ENCODE assay signal across 8 cellular contexts in the genomic region with DNA sequence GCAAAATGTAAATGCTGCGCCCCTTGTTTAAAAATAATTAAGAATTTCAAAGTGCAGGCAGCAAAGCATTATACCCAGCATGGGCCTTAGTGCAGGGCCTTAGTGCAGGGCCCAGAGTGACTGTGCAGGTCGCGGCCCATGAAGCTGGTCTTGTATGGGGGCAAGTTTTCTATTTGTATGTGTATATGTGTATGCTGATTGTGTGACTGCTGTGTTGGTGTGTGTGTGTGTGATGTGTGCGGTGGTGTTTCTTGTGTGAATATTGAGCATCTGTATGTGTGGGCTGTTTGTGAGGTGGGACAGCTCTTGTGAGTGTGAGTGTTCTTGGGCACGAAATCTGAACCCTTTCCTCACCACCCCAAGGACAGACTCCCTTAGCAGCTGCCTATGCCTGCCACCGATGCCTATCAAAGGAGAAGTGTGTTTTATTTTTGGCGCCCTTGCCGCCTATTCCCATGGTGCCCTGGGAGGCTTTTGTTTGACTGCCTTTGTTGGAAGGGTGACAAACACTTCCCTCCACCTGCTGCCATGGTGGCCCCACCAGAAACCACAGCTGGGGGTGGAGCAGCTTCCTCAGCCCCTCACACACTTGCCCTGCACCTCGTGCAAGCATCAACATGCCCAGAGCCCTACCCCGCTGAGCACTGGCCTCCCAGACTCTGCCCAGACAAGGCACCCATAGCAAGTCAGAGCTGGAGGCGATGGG. TPM values are rescaled to one million over a fixed set of nuclear protein-coding genes. Genes with fewer than 3 reads are reported as not detected.
A peak's percentile ranks its signal among the peaks of the same experiment; 100 is the strongest.
DNase-seq lines count a peak whose midpoint lies in the region; ATAC-seq, FAIRE-seq and TF ChIP-seq lines count a peak whose summit lies in the region.

No MANE protein-coding gene starts in this region.

- in situ Hi-C loops in GM12878 (cut with MboI): loop anchor here (25.0 kb wide), 1 partner anchor 110 kb away; the partner anchor contains the start of gene IGFBP4

- FAIRE-seq in GM12878 (lab: Jason Lieb, UNC): peak; percentile 75

- POLR2A ChIA-PET in GM12878 (lab: Charles Lee): interaction anchor here (1.6 to 3.5 kb wide), 7 partner anchors 10 to 68 kb away, joined by 5 to 40 read pairs (median 18); no protein-coding TSS in a partner anchor

- peak overlapping the region; percentile 0 for H3K27ac Mint-ChIP-seq in progenitor cell of endocrine pancreas

- no peaks in the 10 kb centered on the region for H3K27me3 ChIP-seq in GM12878 (replicated peaks in 1 of 2; ENCODE audit: control insufficient read depth in 2 of 2, insufficient read depth in 2 of 2, low read length in 1 of 2)

- no peak overlapping the region for H3K4me3 Mint-ChIP-seq in progenitor cell of endocrine pancreas (ENCODE audit: low read depth)

- RAD21 ChIA-PET in GM12878 (lab: Charles Lee; ENCODE audit: unreplicated experiment): interaction anchor here (0.6 to 21.1 kb wide), 11 partner anchors 9 to 129 kb away, joined by 3 to 514 read pairs (median 7); partner anchors contain the start of gene TOP2A

- H3K4me1 ChIP-seq in GM12878 (ENCODE audit: control insufficient read depth, insufficient read depth, low read length): peaks cover 43% of the 10 kb centered on the region

- H3K36me3 ChIP-seq in GM12878 (ENCODE audit: control insufficient read depth in 2 of 2, insufficient read depth in 2 of 2, low read length in 1 of 2): no peaks in the 10 kb centered on the region

- no peaks in the 10 kb centered on the region; the same call in 2 of the 3 replicates for H3K9me3 ChIP-seq in GM12878 (replicated peaks; ENCODE audit: control insufficient read depth, insufficient read depth, low read length)

- H3K79me2 ChIP-seq in GM12878 (ENCODE audit: control insufficient read depth, insufficient read depth, low read length): no peaks in the 10 kb centered on the region

- BruUV-seq in GM12878 (replicated peaks; lab: Mats Ljungman, UMichigan): no TSS peak

- peaks cover 18% of the 10 kb centered on the region for H3K4me1 Mint-ChIP-seq in progenitor cell of endocrine pancreas (ENCODE audit: low read depth)

- TF ChIP-seq POLR2A in GM12878 (IDR thresholded peaks at IDR 0.05; ENCODE audit: low read depth, low read length): peak; percentile 60; the same call in 1 of the 2 replicates

- peak overlapping the region; percentile 50 for H3K4me2 ChIP-seq in GM12878 (ENCODE audit: control insufficient read depth, insufficient read depth)

- 39% methylated on average over 11 of the region's 11 CpGs for WGBS in GM12878 (ENCODE audit: insufficient coverage, insufficient replicate concordance, low lambda C conversion rate, missing lambda C conversion rate)

- peaks cover 2% of the 10 kb centered on the region for H3K27me3 Mint-ChIP-seq in progenitor cell of endocrine pancreas

- H4K20me1 ChIP-seq in GM12878 (ENCODE audit: control insufficient read depth, insufficient read depth): no peaks in the 10 kb centered on the region

- TF ChIP-seq CTCF in GM12878 (IDR thresholded peaks at IDR 0.05 in 2 of 3, conservative IDR thresholded peaks at IDR 0.05 in 1 of 3; ENCODE audit: control insufficient read depth in 2 of 3, extremely low read depth in 1 of 3, insufficient read depth in 1 of 3, low read depth in 3 of 3, low read length in 3 of 3) (no peak), progenitor cell of endocrine pancreas (IDR thresholded peaks at IDR 0.05; ENCODE audit: unreplicated experiment) (no peak), omental fat pad (IDR thresholded peaks at IDR 0.05) (no peak)

- intact Hi-C loops in GM12878 (cut with micrococcal nuclease; ENCODE audit: unreplicated experiment): loop anchor here (5.0 to 10.0 kb wide), 2 partner anchors 185 to 248 kb away; partner anchors contain the start of genes GJD3 and KRT28

- no peak for TF ChIP-seq RAD21 in GM12878 (IDR thresholded peaks at IDR 0.05; ENCODE audit: insufficient read depth, low read depth, low read length)

- H2AFZ ChIP-seq in GM12878 (ENCODE audit: control insufficient read depth, low read depth, low read length): peak overlapping the region; percentile 33; the same call in 1 of the 2 replicates

- no peaks in the 10 kb centered on the region for H3K9me3 Mint-ChIP-seq in progenitor cell of endocrine pancreas (ENCODE audit: low read depth)

- CTCF ChIA-PET in GM12878 (lab: Yijun Ruan, JAX): interaction anchor here (0.8 to 13.0 kb wide), 13 partner anchors 12 to 1116 kb away, joined by 3 to 138 read pairs (median 4); no protein-coding TSS in a partner anchor

- no peaks in the 10 kb centered on the region for H3K36me3 Mint-ChIP-seq in progenitor cell of endocrine pancreas (ENCODE audit: insufficient read depth)

- SMC1A ChIA-PET in GM12878 (lab: Charles Lee; ENCODE audit: uncharacterized antibody, unreplicated experiment): interaction anchor here (0.9 to 21.2 kb wide), 10 partner anchors 9 to 71 kb away, joined by 3 to 430 read pairs (median 13); partner anchors contain the start of gene CCR7

- peak in 1 of 2 experiments; percentile 63; a peak in 1 of 4 replicates for TF ChIP-seq EP300 in GM12878 (IDR thresholded peaks at IDR 0.05; ENCODE audit: borderline replicate concordance in 1 of 2, control insufficient read depth in 1 of 2, low read depth in 2 of 2, low read length in 2 of 2)

- no peak overlapping the region; the same call in 1 of the 2 replicates for H3K9ac ChIP-seq in GM12878 (ENCODE audit: control insufficient read depth, insufficient read depth, low read length)

- ATAC-seq in GM12878 (peak; percentile 51), HG03469 (IDR thresholded peaks at IDR 0.05; ENCODE audit: unreplicated experiment) (no peak), GM18519 (IDR thresholded peaks at IDR 0.05; ENCODE audit: low FRiP score, unreplicated experiment) (no peak), omental fat pad (ENCODE audit: low FRiP score) (no peak)

- H3K4me3 ChIP-seq in GM12878: no peak overlapping the region

- peak overlapping the region; percentile 48 for H3K27ac ChIP-seq in GM12878 (ENCODE audit: control insufficient read depth, insufficient read depth)

- DNase-seq in stimulated activated CD4-positive, alpha-beta T cell treated with anti-CD3 and anti-CD28 coated beads, Interleukin-15, amount 100 ng/mL, for 24 hours: peak; percentile 60
- no peak for DNase-seq in stimulated activated CD4-positive, alpha-beta T cell treated with anti-CD3 and anti-CD28 coated beads, Interleukin-2, amount 100 ng/mL, for 48 hours
- DNase-seq in SHP77 treated with DMSO at 0.1 percent for 48 hours (lab: John Stamatoyannopoulos, UW): peak; percentile 92
- no peak for DNase-seq in GM12878 (ENCODE audit: low read depth, low spot score)
- DNase-seq in progenitor cell of endocrine pancreas (ENCODE audit: low spot score, unreplicated experiment): no peak
- DNase-seq in omental fat pad (ENCODE audit: low spot score): no peak

RNA-seq across cellular contexts. Expression of gene CCR7, which starts 18.0 kb away (rescaled TPM):
- 1,072 and 1,160 TPM in 2 replicates for total RNA-seq in GM12878 (2013; cell fraction: nucleolus; rRNA removed)
- total RNA-seq in GM12878 (2014; rRNA removed) (235 and 242 TPM in 2 replicates), GM12878 (2014; rRNA removed; fragmentation: Illumina TruSeq; extraction: Trizol) (131 and 136 TPM in 2 replicates), GM12878 (2021) (192 and 209 TPM in 2 replicates), progenitor cell of endocrine pancreas (not detected in 2 replicates), omental fat pad (1 to 10 TPM in 1 of 4 donors, under 1 TPM in 1, not detected in 2; 0.37 to 1.9 TPM)
- 96.4 TPM for polyA plus RNA-seq in GM12878 (2011; ENCODE audit: low read depth)
- polyA plus RNA-seq in GM12878 (2011; rRNA removed) (696 and 1,171 TPM in 2 replicates), GM12878 (2014; fragmentation: Illumina TruSeq; extraction: Trizol) (171 and 245 TPM in 2 replicates), GM12878 (2014; fragmentation: Nextera tagmentation; extraction: Ambion mirVana) (100 to 1,000 TPM; 235 to 294 TPM), GM12878 (2014; rRNA removed) (258 and 274 TPM in 2 replicates), GM12878 (2016; fragmentation: Nextera tagmentation; extraction: Ambion mirVana) (100 to 1,000 TPM; 571 to 606 TPM)
- polyA plus RNA-seq in GM12878 (2011; cell fraction: cytosol; rRNA removed): 1,486 and 1,699 TPM in 2 replicates
- polyA plus RNA-seq in GM12878 (2011; cell fraction: nucleus; rRNA removed): 1,140 and 1,750 TPM in 2 replicates
- 149 and 215 TPM in 2 replicates for polyA plus RNA-seq in GM12878 (2012)
- 2,298 and 2,348 TPM in 2 replicates for polyA minus RNA-seq in GM12878 (2011; rRNA and poly(A)+ RNA removed)
- 332 and 352 TPM in 2 replicates for polyA minus RNA-seq in GM12878 (2011; cell fraction: cytosol; rRNA and poly(A)+ RNA removed)
- 378 and 542 TPM in 2 replicates for polyA minus RNA-seq in GM12878 (2011; cell fraction: nucleus; rRNA and poly(A)+ RNA removed)

RNA-seq across cellular contexts. Expression of gene TNS4, which starts 45.8 kb away (rescaled TPM):
- total RNA-seq in GM12878 (2013; cell fraction: nucleolus; rRNA removed): 1.9 and 3.5 TPM in 2 replicates
- 0.16 and 0.34 TPM in 2 replicates for total RNA-seq in GM12878 (2014; rRNA removed)
- total RNA-seq in GM12878 (2014; rRNA removed; fragmentation: Illumina TruSeq; extraction: Trizol): 0.31 and 0.46 TPM in 2 replicates
- 0.90 and 1.0 TPM in 2 replicates for total RNA-seq in GM12878 (2021)
- not detected for polyA plus RNA-seq in GM12878 (2011; ENCODE audit: low read depth)
- 0.35 and 0.69 TPM in 2 replicates for polyA plus RNA-seq in GM12878 (2011; rRNA removed)
- 0.79 TPM in 2 replicates for polyA plus RNA-seq in GM12878 (2011; cell fraction: cytosol; rRNA removed)
- 0.39 and 0.61 TPM in 2 replicates for polyA plus RNA-seq in GM12878 (2011; cell fraction: nucleus; rRNA removed)
- polyA plus RNA-seq in GM12878 (2012): 0.13 TPM in 1 of 2 replicates, not detected in the other
- 0.49 and 0.85 TPM in 2 replicates for polyA plus RNA-seq in GM12878 (2014; fragmentation: Illumina TruSeq; extraction: Trizol)
- not detected for polyA plus RNA-seq in GM12878 (2014; fragmentation: Nextera tagmentation; extraction: Ambion mirVana)
- polyA plus RNA-seq in GM12878 (2014; rRNA removed): 0.67 and 1.2 TPM in 2 replicates
- polyA plus RNA-seq in GM12878 (2016; fragmentation: Nextera tagmentation; extraction: Ambion mirVana): under 1 TPM; 0.10 to 0.79 TPM
- polyA minus RNA-seq in GM12878 (2011; rRNA and poly(A)+ RNA removed): 1.5 and 4.2 TPM in 2 replicates
- polyA minus RNA-seq in GM12878 (2011; cell fraction: cytosol; rRNA and poly(A)+ RNA removed): 0.21 and 1.3 TPM in 2 replicates
- 1.2 and 2.5 TPM in 2 replicates for polyA minus RNA-seq in GM12878 (2011; cell fraction: nucleus; rRNA and poly(A)+ RNA removed)
- not detected in 2 replicates for total RNA-seq in progenitor cell of endocrine pancreas
- total RNA-seq in omental fat pad: 1 to 10 TPM in 2 of 4 donors, not detected in 2; 1.8 to 2.1 TPM

Comparison
In these comparisons a context has a peak if more than half of its experiments do, and no peak if none do; other contexts are left out.
1. DNase-seq: peak in stimulated activated CD4-positive, alpha-beta T cell treated with anti-CD3 and anti-CD28 coated beads, Interleukin-15, amount 100 ng/mL, for 24 hours (single experiment) and SHP77 treated with DMSO at 0.1 percent for 48 hours (single experiment); none in stimulated activated CD4-positive, alpha-beta T cell treated with anti-CD3 and anti-CD28 coated beads, Interleukin-2, amount 100 ng/mL, for 48 hours (0 of 2), GM12878 (single experiment), progenitor cell of endocrine pancreas (single experiment) and omental fat pad (single experiment).
2. RNA of gene CCR7, which starts 18.0 kb away (total RNA-seq): 131 to 1,160 TPM in GM12878; 0.37 to 1.9 TPM in omental fat pad and not detected in progenitor cell of endocrine pancreas; every median in the first group is over 10 times any median in the second.